8 cellular contexts compared by ENCODE assay signal in the genomic region with DNA sequence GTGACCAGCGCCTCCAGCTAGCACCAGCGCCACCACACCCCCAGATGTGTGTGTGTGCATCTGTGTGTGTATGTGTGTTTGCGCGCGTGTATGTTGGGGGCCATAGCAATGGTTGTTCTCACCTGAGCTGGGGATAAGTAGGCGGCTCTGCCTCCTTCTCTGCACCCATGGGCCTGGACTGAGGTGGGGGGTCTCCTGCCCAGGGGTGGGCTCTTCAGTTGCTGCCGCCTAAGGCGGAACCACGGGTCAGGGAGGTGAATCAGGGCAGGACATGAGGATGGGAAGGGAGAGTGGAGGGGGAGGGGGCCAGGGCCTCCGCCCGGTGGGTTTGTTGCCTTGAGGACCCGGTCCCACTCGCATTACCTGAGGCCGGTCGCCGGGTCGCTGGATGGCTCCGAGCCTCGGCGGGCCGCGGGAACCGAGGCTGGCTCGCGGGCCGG.
DNase-seq lines count a peak whose midpoint lies in the region; ATAC-seq and TF ChIP-seq lines count a peak whose summit lies in the region.

No MANE protein-coding gene starts in this region.

- H3K4me1 ChIP-seq in RWPE2 (ENCODE audit: insufficient read depth, poor library complexity, severe bottlenecking) (peaks cover 13% of the 10 kb centered on the region), iPS DF 6.9 (ENCODE audit: control insufficient read depth, insufficient read depth, low read length) (peaks cover 5% of the 10 kb centered on the region; the same call in 1 of the 2 replicates)

- no peak for TF ChIP-seq CTCF in RWPE2 (IDR thresholded peaks at IDR 0.05; ENCODE audit: poor library complexity, severe bottlenecking)

- H3K4me1 Mint-ChIP-seq in stimulated activated effector memory CD8-positive, alpha-beta T cell treated with anti-CD3 and anti-CD28 coated beads, Interleukin-12 subunit alpha, Interleukin-12 subunit beta, amount 100 ng/mL, for 72 hours, result peaks cover 22% of the 10 kb centered on the region

- no peaks in the 10 kb centered on the region for H3K36me3 ChIP-seq in RWPE2 (ENCODE audit: low read depth)
- no peaks in the 10 kb centered on the region for H3K36me3 ChIP-seq in iPS DF 6.9 (ENCODE audit: control insufficient read depth, insufficient read depth, low read length)

- H3K9me3 ChIP-seq in RWPE2 (ENCODE audit: severe bottlenecking) (no peaks in the 10 kb centered on the region), iPS DF 6.9 (ENCODE audit: control insufficient read depth, insufficient read depth, low read length) (no peaks in the 10 kb centered on the region)

- H3K4me3 ChIP-seq in RWPE2 (ENCODE audit: severe bottlenecking), result peak overlapping the region; percentile 43
- H3K4me3 ChIP-seq in iPS DF 6.9 (ENCODE audit: low read length), result peak overlapping the region; percentile 6; the same call in 1 of the 2 replicates

- no peak overlapping the region for H3K27ac ChIP-seq in RWPE2 (ENCODE audit: poor library complexity, severe bottlenecking)
- no peak overlapping the region for H3K27ac ChIP-seq in iPS DF 6.9 (ENCODE audit: low read length)

- peak overlapping the region; percentile 53 for H3K27ac Mint-ChIP-seq in stimulated activated effector memory CD8-positive, alpha-beta T cell treated with anti-CD3 and anti-CD28 coated beads, Interleukin-12 subunit alpha, Interleukin-12 subunit beta, amount 100 ng/mL, for 72 hours

- H3K4me3 Mint-ChIP-seq in stimulated activated effector memory CD8-positive, alpha-beta T cell treated with anti-CD3 and anti-CD28 coated beads, Interleukin-12 subunit alpha, Interleukin-12 subunit beta, amount 100 ng/mL, for 72 hours, result peak overlapping the region; percentile 75

- ATAC-seq in RWPE2 (ENCODE audit: low read depth) (no peak), GM18907 (IDR thresholded peaks at IDR 0.05; ENCODE audit: unreplicated experiment) (no peak)
- no peak for ATAC-seq in stimulated activated effector memory CD8-positive, alpha-beta T cell treated with anti-CD3 and anti-CD28 coated beads, Interleukin-12 subunit alpha, Interleukin-12 subunit beta, amount 100 ng/mL, for 72 hours

- no peaks in the 10 kb centered on the region for H3K9me3 Mint-ChIP-seq in stimulated activated effector memory CD8-positive, alpha-beta T cell treated with anti-CD3 and anti-CD28 coated beads, Interleukin-12 subunit alpha, Interleukin-12 subunit beta, amount 100 ng/mL, for 72 hours

- H3K27me3 ChIP-seq in RWPE2 (ENCODE audit: insufficient read depth, poor library complexity, severe bottlenecking) (peaks cover 23% of the 10 kb centered on the region), iPS DF 6.9 (ENCODE audit: control insufficient read depth, insufficient read depth, low read length) (peaks cover 82% of the 10 kb centered on the region)

- H3K36me3 Mint-ChIP-seq in stimulated activated effector memory CD8-positive, alpha-beta T cell treated with anti-CD3 and anti-CD28 coated beads, Interleukin-12 subunit alpha, Interleukin-12 subunit beta, amount 100 ng/mL, for 72 hours, result no peaks in the 10 kb centered on the region

- WGBS in iPS DF 6.9 (ENCODE audit: insufficient coverage, insufficient read length), result no CpG with 5 or more reads among the region's 26 CpGs

- DNase-seq in NCI-H510A (lab: John Stamatoyannopoulos, UW) (peak; percentile 98), NCI-H510A treated with DMSO at 0.1 percent for 48 hours (lab: John Stamatoyannopoulos, UW) (no peak), RWPE2 (ENCODE audit: low spot score) (no peak), iPS DF 6.9 (ENCODE audit: low read depth, low spot score) (no peak), NCI-H226 (no peak), GF-D8 (lab: John Stamatoyannopoulos, UW) (no peak)
- no peak for DNase-seq in stimulated activated effector memory CD8-positive, alpha-beta T cell treated with anti-CD3 and anti-CD28 coated beads, Interleukin-12 subunit alpha, Interleukin-12 subunit beta, amount 100 ng/mL, for 72 hours (ENCODE audit: low spot score in 2 of 2)
